In the genomic region with DNA sequence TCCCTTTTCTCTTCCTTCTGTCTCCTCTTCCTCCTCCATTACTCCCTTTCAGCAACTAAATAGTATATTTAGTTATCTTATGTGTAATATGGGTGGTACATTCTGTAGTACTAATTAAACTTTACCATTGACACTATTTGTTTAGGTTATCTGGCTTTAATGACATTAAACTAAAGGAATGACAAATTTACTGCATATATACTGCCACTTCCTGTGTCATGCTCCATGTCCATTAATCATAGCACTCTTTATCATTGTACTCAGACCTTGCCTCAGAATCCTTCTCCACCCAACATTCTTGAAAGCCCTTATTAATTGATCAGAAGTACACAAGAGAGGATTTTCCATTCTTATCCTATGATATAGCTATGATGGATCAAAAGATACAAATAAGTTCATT, we compare ENCODE assay signal across 17 cellular contexts.
A peak's percentile ranks its signal among the peaks of the same experiment; 100 is the strongest.
DNase-seq lines count a peak whose midpoint lies in the region; TF ChIP-seq lines count a peak whose summit lies in the region.
"Had no signal": no experiment of that assay in that cellular context is flagged by ENCODE, and none has a peak within 500 bp of the region (broad histone marks: within the 10 kb centered on the region; RNA-seq: fewer than 3 reads in every experiment).

No MANE protein-coding gene starts in this region.

- no peaks in the 10 kb centered on the region for H3K9me3 ChIP-seq in mesenchymal stem cell (ENCODE audit: control insufficient read depth, low read length)
- H3K9me3 ChIP-seq: BLaER1, HAP-1 had no signal

- no peak overlapping the region for H4K8ac ChIP-seq in mesenchymal stem cell (ENCODE audit: low read length)

- no peak overlapping the region for H4K91ac ChIP-seq in mesenchymal stem cell (ENCODE audit: low read length)

- no peak overlapping the region for H3K4me2 ChIP-seq in mesenchymal stem cell (ENCODE audit: low read length, poor library complexity, severe bottlenecking)
- H3K4me2 ChIP-seq: BLaER1 had no signal

- H2BK15ac ChIP-seq in mesenchymal stem cell (ENCODE audit: low read depth, poor library complexity, severe bottlenecking): no peak overlapping the region

- no peak overlapping the region for H3K23ac ChIP-seq in mesenchymal stem cell (ENCODE audit: low read length in 2 of 2)

- H3K27ac ChIP-seq in mesenchymal stem cell (ENCODE audit: low read length, poor library complexity, severe bottlenecking): no peak overlapping the region
- H3K27ac ChIP-seq: BLaER1, GM23248 had no signal

- CTCF ChIA-PET in HEK293T (lab: Yijun Ruan, JAX): no interaction called here

- no peak overlapping the region for H2BK12ac ChIP-seq in mesenchymal stem cell (ENCODE audit: low read length in 2 of 2)

- H3K9ac ChIP-seq in mesenchymal stem cell (ENCODE audit: low read length): no peak overlapping the region
- H3K9ac ChIP-seq: BLaER1, GM23248 had no signal

- H2BK120ac ChIP-seq in mesenchymal stem cell (ENCODE audit: low read depth, low read length): no peak overlapping the region

- H3K36me3 ChIP-seq in mesenchymal stem cell (ENCODE audit: control insufficient read depth in 1 of 2, insufficient read depth in 2 of 2, low read depth in 1 of 2, low read length in 2 of 2): no peaks in the 10 kb centered on the region
- H3K36me3 ChIP-seq: BLaER1, HAP-1 had no signal

- no peak overlapping the region for H3K14ac ChIP-seq in mesenchymal stem cell (ENCODE audit: low read length in 2 of 2)

- H3K9me3 Mint-ChIP-seq in activated naive CD8-positive, alpha-beta T cell treated with anti-CD3 and anti-CD28 coated beads for 36 hours: peaks cover 2% of the 10 kb centered on the region
- H3K9me3 Mint-ChIP-seq: HFFc6 had no signal

- no peaks in the 10 kb centered on the region for H3K27me3 Mint-ChIP-seq in activated naive CD8-positive, alpha-beta T cell treated with anti-CD3 and anti-CD28 coated beads for 36 hours
- H3K27me3 Mint-ChIP-seq: IgD-negative memory B cell had no signal

- no peak overlapping the region for H3K4ac ChIP-seq in mesenchymal stem cell (ENCODE audit: low read depth in 1 of 2, low read length in 2 of 2)

- H3K27me3 ChIP-seq in mesenchymal stem cell (ENCODE audit: control insufficient read depth in 1 of 2, insufficient read depth in 1 of 2, low read length in 2 of 2): no peaks in the 10 kb centered on the region
- H3K27me3 ChIP-seq: BLaER1 had no signal

- no peaks in the 10 kb centered on the region for H3K79me1 ChIP-seq in mesenchymal stem cell (replicated peaks; ENCODE audit: low read length, poor library complexity, severe bottlenecking)

- no peak overlapping the region for H2BK5ac ChIP-seq in mesenchymal stem cell (ENCODE audit: low read depth, low read length, poor library complexity, severe bottlenecking)

- DNase-seq in DMS53 (lab: John Stamatoyannopoulos, UW) (peak; percentile 3), DMS53 treated with DMSO at 0.1 percent for 48 hours (lab: John Stamatoyannopoulos, UW; ENCODE audit: unreplicated experiment) (no peak), HEK293T (ENCODE audit: extremely low spot score) (no peak), mesenchymal stem cell (peak; percentile 18), NCI-H2171 treated with DMSO at 0.1 percent for 48 hours (lab: John Stamatoyannopoulos, UW) (no peak), GF-D8 (lab: John Stamatoyannopoulos, UW) (no peak)
- DNase-seq in activated naive CD8-positive, alpha-beta T cell treated with anti-CD3 and anti-CD28 coated beads for 36 hours: no peak
- DNase-seq: 8988T; Calu3; CD8-positive, alpha-beta T cell; GM23248; HFFc6; Karpas-422; KBM-7 had no signal

- H3K18ac ChIP-seq in mesenchymal stem cell (ENCODE audit: low read depth in 1 of 2, low read length in 2 of 2): no peak overlapping the region

- H3K4me3 Mint-ChIP-seq in activated naive CD8-positive, alpha-beta T cell treated with anti-CD3 and anti-CD28 coated beads for 36 hours: no peak overlapping the region
- H3K4me3 Mint-ChIP-seq: CD8-positive, alpha-beta T cell; HFFc6; IgD-negative memory B cell had no signal

- H3K4me1 ChIP-seq in mesenchymal stem cell (ENCODE audit: control insufficient read depth, insufficient read depth, low read depth, low read length): no peaks in the 10 kb centered on the region
- H3K4me1 ChIP-seq: HAP-1 had no signal

- H3K36me3 Mint-ChIP-seq in activated naive CD8-positive, alpha-beta T cell treated with anti-CD3 and anti-CD28 coated beads for 36 hours: no peaks in the 10 kb centered on the region
- H3K36me3 Mint-ChIP-seq: CD8-positive, alpha-beta T cell; IgD-negative memory B cell had no signal

- H2AFZ ChIP-seq in mesenchymal stem cell (ENCODE audit: low read depth, low read length): no peak overlapping the region
- H2AFZ ChIP-seq: GM23248 had no signal

- H2AK5ac ChIP-seq in mesenchymal stem cell (ENCODE audit: low read length, severe bottlenecking): no peak overlapping the region

- H3K27ac Mint-ChIP-seq in activated naive CD8-positive, alpha-beta T cell treated with anti-CD3 and anti-CD28 coated beads for 36 hours: no peak overlapping the region
- H3K27ac Mint-ChIP-seq: CD8-positive, alpha-beta T cell; HFFc6; IgD-negative memory B cell had no signal

- H3K4me3 ChIP-seq in mesenchymal stem cell (ENCODE audit: insufficient read depth in 1 of 2, low read depth in 1 of 2, low read length in 2 of 2): no peak overlapping the region
- H3K4me3 ChIP-seq: BLaER1, GM23248, HAP-1 had no signal

- POLR2A ChIA-PET in HEK293T (lab: Yijun Ruan, JAX): no interaction called here

- H3K4me1 Mint-ChIP-seq in activated naive CD8-positive, alpha-beta T cell treated with anti-CD3 and anti-CD28 coated beads for 36 hours: no peaks in the 10 kb centered on the region
- H3K4me1 Mint-ChIP-seq: IgD-negative memory B cell had no signal

TF ChIP-seq in HEK293T, 16 proteins besides CTCF, POLR2A, EP300 and RAD21:
- no peak for TF ChIP-seq L3MBTL2 (conservative IDR thresholded peaks at IDR 0.05)
- TF ChIP-seq, protein P1, sequence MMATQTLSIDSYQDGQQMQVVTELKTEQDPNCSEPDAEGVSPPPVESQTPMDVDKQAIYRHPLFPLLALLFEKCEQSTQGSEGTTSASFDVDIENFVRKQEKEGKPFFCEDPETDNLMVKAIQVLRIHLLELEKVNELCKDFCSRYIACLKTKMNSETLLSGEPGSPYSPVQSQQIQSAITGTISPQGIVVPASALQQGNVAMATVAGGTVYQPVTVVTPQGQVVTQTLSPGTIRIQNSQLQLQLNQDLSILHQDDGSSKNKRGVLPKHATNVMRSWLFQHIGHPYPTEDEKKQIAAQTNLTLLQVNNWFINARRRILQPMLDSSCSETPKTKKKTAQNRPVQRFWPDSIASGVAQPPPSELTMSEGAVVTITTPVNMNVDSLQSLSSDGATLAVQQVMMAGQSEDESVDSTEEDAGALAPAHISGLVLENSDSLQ (IDR thresholded peaks at IDR 0.05): 0 out of 2 replicates have a peak, but pooled peaks have one; percentile 7

Comparison
In these comparisons a context has a peak if more than half of its experiments do, and no peak if none do; other contexts are left out.
1. DNase-seq: peak in DMS53 (single experiment) and mesenchymal stem cell (single experiment); none in DMS53 treated with DMSO at 0.1 percent for 48 hours (single experiment), HEK293T (single experiment), NCI-H2171 treated with DMSO at 0.1 percent for 48 hours (single experiment), GF-D8 (single experiment) and activated naive CD8-positive, alpha-beta T cell treated with anti-CD3 and anti-CD28 coated beads for 36 hours (single experiment).